ENCODE assay signal across 17 cellular contexts in the genomic region with DNA sequence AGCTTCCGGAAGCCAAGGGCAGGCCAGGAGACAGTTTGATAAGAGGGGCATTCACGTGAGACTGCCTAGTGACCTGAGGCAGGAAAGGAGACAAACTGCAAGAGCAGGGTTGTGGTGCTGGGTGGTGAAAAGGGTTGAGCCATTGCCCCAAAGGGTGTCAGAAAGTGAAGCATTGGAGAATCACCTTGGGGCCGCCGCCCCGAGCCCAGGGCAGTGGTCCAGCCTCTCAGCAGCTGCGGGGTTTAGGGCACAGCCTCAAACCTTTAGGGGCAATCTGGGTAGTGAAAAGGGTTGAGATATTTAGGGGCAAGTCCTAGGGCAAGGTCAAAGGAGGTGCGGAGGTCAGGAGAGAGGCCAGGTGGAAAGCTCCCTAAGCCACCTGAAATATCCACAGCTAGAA.
"Had no signal": no experiment of that assay in that cellular context is flagged by ENCODE, and none has a peak within 500 bp of the region (broad histone marks: within the 10 kb centered on the region; RNA-seq: fewer than 3 reads in every experiment).

No MANE protein-coding gene starts in this region.

- DNase-seq: activated CD4-positive, alpha-beta T cell treated with anti-CD3 and anti-CD28 coated beads for 1 hour; activated CD4-positive, alpha-beta T cell treated with anti-CD3 and anti-CD28 coated beads, Interleukin-2, amount 50 U/mL, for 1 hour; activated naive CD4-positive, alpha-beta T cell; activated T-cell treated with anti-CD3 and anti-CD28 coated beads, Interleukin-2, amount 50 U/mL, for 1 hour; adrenal gland; hypothalamus; left ventricle myocardium superior; naive B cell; retina; stimulated activated CD4-positive, alpha-beta T cell treated with anti-CD3 and anti-CD28 coated beads, Interleukin-4, amount 100 ng/mL, for 24 hours; substantia nigra; thyroid gland; WERI-Rb-1 had no signal

- H3K4me3 ChIP-seq: adrenal gland, ascending aorta, coronary artery, gastroesophageal sphincter, thyroid gland had no signal

- H3K27ac ChIP-seq: adrenal gland, ascending aorta, coronary artery, thyroid gland, WERI-Rb-1 had no signal

- FAIRE-seq: TTC549 had no signal

- H3K36me3 ChIP-seq: adrenal gland, ascending aorta, gastroesophageal sphincter, thyroid gland, WERI-Rb-1 had no signal

- H3K4me1 ChIP-seq: adrenal gland had no signal

- H3K27me3 ChIP-seq: ascending aorta, thyroid gland had no signal

- H3K9me3 ChIP-seq: adrenal gland, ascending aorta, gastroesophageal sphincter, thyroid gland had no signal

- ATAC-seq: gastroesophageal sphincter, left ventricle myocardium superior had no signal
